In the genomic region with DNA sequence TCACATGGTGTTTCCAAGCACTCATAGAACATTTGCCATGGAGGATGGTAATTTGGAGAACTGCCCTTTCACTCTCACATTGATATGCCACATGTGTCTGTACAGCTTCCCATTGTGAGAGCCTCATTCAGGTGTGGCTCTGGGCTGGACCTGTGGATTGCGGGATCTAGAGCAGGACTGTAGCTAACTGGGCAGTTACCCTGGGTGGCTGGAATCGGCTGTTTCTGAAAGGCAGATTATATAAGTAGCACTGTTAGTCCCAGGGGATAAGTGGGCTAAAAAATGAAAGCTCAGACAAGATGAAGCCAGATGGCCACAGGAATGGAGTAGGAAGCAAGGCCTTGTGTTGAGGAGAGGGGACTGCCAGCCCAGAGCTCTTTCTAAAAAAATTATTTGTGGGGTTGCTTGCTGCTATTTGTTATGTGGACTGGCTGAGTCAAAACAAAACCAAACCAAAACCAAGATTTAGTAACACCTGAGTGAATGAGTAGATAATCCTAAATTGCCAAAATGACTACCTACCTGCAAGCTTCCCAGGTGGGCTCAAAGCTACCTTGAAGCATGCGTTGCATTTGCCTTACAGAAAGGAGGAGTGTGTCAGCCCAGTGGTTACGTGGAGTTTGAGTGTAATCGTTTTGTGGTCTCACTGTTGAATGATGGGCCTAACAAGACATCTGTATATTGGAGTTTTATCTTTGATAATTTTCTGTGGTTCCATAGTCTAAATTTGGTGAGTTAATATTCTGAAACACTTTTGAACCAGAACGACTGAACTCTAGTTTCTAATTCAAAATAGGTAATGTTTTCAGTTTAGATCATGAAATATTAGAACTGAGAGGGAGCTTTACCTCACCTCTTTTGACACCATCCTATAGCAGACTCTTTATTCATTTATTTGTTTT, we compare ENCODE assay signal across 1 cellular context.
TF ChIP-seq lines count a peak whose summit lies in the region.

No MANE protein-coding gene starts in this region.

TF ChIP-seq in GM12878, 131 proteins besides CTCF, POLR2A, EP300 and RAD21 (continued from another document):
- TF ChIP-seq PAX5 (IDR thresholded peaks at IDR 0.05; ENCODE audit: borderline replicate concordance, low read depth, low read length), result peak; percentile 43; the same call in 1 of the 2 replicates
- peak; percentile 84; the same call in 1 of the 2 replicates for TF ChIP-seq SMARCA5 (IDR thresholded peaks at IDR 0.05)
- TF ChIP-seq SUPT20H (IDR thresholded peaks at IDR 0.05; ENCODE audit: borderline replicate concordance, control insufficient read depth, low read depth, low read length), result no peak
- no peak for TF ChIP-seq KAT2A (conservative IDR thresholded peaks at IDR 0.05; ENCODE audit: control insufficient read depth, low read depth, low read length)
- TF ChIP-seq KDM1A (IDR thresholded peaks at IDR 0.05; ENCODE audit: borderline replicate concordance), result no peak
- no peak for TF ChIP-seq MYC (IDR thresholded peaks at IDR 0.05; ENCODE audit: insufficient read depth, insufficient read length, insufficient replicate concordance, low read length, severe bottlenecking)
- TF ChIP-seq MEF2A (IDR thresholded peaks at IDR 0.05; ENCODE audit: insufficient read depth, low read depth, low read length), result peak; percentile 72
- TF ChIP-seq, protein P1, sequence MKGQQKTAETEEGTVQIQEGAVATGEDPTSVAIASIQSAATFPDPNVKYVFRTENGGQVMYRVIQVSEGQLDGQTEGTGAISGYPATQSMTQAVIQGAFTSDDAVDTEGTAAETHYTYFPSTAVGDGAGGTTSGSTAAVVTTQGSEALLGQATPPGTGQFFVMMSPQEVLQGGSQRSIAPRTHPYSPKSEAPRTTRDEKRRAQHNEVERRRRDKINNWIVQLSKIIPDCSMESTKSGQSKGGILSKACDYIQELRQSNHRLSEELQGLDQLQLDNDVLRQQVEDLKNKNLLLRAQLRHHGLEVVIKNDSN (IDR thresholded peaks at IDR 0.05; ENCODE audit: borderline replicate concordance, extremely low read length, insufficient read depth, low read depth, low read length), result no peak
- TF ChIP-seq NR2C2 (IDR thresholded peaks at IDR 0.05; ENCODE audit: borderline replicate concordance, control insufficient read depth, insufficient read length, low read depth), result no peak
- no peak for TF ChIP-seq NRF1 (conservative IDR thresholded peaks at IDR 0.05; ENCODE audit: low read depth, low read length)
- no peak for TF ChIP-seq SMAD1 (IDR thresholded peaks at IDR 0.05; ENCODE audit: low read depth, partially characterized antibody)
- TF ChIP-seq EZH2 (IDR thresholded peaks at IDR 0.05; ENCODE audit: borderline replicate concordance, control insufficient read depth, low read depth, low read length), result no peak
- TF ChIP-seq ESRRA (IDR thresholded peaks at IDR 0.05; ENCODE audit: low read length), result no peak
- TF ChIP-seq, protein P2, sequence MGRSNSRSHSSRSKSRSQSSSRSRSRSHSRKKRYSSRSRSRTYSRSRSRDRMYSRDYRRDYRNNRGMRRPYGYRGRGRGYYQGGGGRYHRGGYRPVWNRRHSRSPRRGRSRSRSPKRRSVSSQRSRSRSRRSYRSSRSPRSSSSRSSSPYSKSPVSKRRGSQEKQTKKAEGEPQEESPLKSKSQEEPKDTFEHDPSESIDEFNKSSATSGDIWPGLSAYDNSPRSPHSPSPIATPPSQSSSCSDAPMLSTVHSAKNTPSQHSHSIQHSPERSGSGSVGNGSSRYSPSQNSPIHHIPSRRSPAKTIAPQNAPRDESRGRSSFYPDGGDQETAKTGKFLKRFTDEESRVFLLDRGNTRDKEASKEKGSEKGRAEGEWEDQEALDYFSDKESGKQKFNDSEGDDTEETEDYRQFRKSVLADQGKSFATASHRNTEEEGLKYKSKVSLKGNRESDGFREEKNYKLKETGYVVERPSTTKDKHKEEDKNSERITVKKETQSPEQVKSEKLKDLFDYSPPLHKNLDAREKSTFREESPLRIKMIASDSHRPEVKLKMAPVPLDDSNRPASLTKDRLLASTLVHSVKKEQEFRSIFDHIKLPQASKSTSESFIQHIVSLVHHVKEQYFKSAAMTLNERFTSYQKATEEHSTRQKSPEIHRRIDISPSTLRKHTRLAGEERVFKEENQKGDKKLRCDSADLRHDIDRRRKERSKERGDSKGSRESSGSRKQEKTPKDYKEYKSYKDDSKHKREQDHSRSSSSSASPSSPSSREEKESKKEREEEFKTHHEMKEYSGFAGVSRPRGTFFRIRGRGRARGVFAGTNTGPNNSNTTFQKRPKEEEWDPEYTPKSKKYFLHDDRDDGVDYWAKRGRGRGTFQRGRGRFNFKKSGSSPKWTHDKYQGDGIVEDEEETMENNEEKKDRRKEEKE (IDR thresholded peaks at IDR 0.05), result no peak
- TF ChIP-seq IKZF1 (conservative IDR thresholded peaks at IDR 0.05), result 0 out of 2 replicates have a peak, but pooled peaks have one; percentile 47
- peak; percentile 88 for TF ChIP-seq DPF2 (IDR thresholded peaks at IDR 0.05)
- TF ChIP-seq STAT1 (conservative IDR thresholded peaks at IDR 0.05), result no peak
- TF ChIP-seq TCF12 (IDR thresholded peaks at IDR 0.05; ENCODE audit: low read depth, low read length), result no peak
- TF ChIP-seq SMC3 (IDR thresholded peaks at IDR 0.05; ENCODE audit: borderline replicate concordance, low read length), result no peak; the same call in 1 of the 2 replicates
- TF ChIP-seq SUZ12 (IDR thresholded peaks at IDR 0.05; ENCODE audit: unreplicated experiment), result no peak
- TF ChIP-seq SIN3A (IDR thresholded peaks at IDR 0.05; ENCODE audit: low read depth, low read length), result no peak
- no peak for TF ChIP-seq TAF1 (IDR thresholded peaks at IDR 0.05; ENCODE audit: borderline replicate concordance, low read depth, low read length)
- TF ChIP-seq, protein P3, sequence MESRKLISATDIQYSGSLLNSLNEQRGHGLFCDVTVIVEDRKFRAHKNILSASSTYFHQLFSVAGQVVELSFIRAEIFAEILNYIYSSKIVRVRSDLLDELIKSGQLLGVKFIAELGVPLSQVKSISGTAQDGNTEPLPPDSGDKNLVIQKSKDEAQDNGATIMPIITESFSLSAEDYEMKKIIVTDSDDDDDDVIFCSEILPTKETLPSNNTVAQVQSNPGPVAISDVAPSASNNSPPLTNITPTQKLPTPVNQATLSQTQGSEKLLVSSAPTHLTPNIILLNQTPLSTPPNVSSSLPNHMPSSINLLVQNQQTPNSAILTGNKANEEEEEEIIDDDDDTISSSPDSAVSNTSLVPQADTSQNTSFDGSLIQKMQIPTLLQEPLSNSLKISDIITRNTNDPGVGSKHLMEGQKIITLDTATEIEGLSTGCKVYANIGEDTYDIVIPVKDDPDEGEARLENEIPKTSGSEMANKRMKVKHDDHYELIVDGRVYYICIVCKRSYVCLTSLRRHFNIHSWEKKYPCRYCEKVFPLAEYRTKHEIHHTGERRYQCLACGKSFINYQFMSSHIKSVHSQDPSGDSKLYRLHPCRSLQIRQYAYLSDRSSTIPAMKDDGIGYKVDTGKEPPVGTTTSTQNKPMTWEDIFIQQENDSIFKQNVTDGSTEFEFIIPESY (IDR thresholded peaks at IDR 0.05), result no peak
